Comparison of ENCODE assay signal across 34 cellular contexts in the genomic region with DNA sequence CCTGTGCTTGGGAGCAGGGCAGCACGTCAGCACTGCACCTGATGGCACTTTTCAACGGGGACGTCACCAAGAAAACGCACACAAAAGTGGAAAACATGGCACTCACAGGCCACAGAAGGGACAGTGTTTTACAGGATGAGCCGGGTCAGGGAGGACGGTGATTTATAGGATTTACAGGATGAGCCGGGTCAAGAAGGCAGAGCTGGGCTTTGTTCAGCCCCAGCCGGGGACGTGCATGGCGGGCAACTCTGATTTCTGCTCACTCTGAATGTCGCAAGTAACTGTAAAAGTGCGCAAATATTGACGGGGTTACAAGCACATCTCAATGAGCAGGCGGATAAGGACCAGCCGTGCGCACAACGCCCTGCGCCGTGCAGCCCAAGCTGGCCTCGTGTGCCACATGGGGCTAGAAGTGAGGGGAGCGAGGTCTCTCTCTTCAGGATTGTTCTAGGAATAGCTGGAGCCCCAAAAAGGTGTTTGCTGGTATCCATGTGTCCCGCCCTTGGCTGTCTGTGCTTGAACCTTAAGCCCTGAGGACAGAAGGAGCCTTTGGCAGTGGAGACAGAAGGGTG. TPM values are rescaled to one million over a fixed set of nuclear protein-coding genes. Genes with fewer than 3 reads are reported as not detected.
"Had no signal": no experiment of that assay in that cellular context is flagged by ENCODE, and none has a peak within 500 bp of the region (broad histone marks: within the 10 kb centered on the region; RNA-seq: fewer than 3 reads in every experiment).

No MANE protein-coding gene starts in this region.

- DNase-seq: activated CD4-positive, alpha-beta memory T cell treated with anti-CD3 and anti-CD28 coated beads for 36 hours; activated CD4-positive, alpha-beta T cell treated with anti-CD3 and anti-CD28 coated beads for 36 hours; activated CD4-positive, alpha-beta T cell treated with anti-CD3 and anti-CD28 coated beads, Interleukin-2, amount 10 ng/mL, durations not matched to agents 24 days and 14 days; activated CD4-positive, CD25-positive, alpha-beta regulatory T cell; activated CD4-positive, CD25-positive, alpha-beta regulatory T cell treated with anti-CD3 and anti-CD28 coated beads, Interleukin-2, amount 50 U/mL, for 72 hours; activated CD8-positive, alpha-beta memory T cell treated with anti-CD3 and anti-CD28 coated beads, Interleukin-2, amount 10 ng/mL, durations not matched to agents 7 days and 5 days; activated CD8-positive, alpha-beta memory T cell treated with anti-CD3 and anti-CD28 coated beads, Interleukin-2, amount 50 U/mL, for 4 hours; activated CD8-positive, alpha-beta T cell treated with anti-CD3 and anti-CD28 coated beads, Interleukin-2, amount 10 ng/mL, durations not matched to agents 7 days and 5 days; activated effector memory CD4-positive, alpha-beta T cell treated with Interleukin-2 at 50 U/mL for 16 hours; activated gamma-delta T cell treated with Interleukin-2 at 50 U/mL for 16 hours; activated naive CD4-positive, alpha-beta T cell treated with Interleukin-2 at 50 U/mL for 16 hours; activated naive CD8-positive, alpha-beta T cell treated with anti-CD3 and anti-CD28 coated beads, Interleukin-2, amount 10 ng/mL, durations not matched to agents 7 days and 5 days; activated T-cell treated with anti-CD3 and anti-CD28 coated beads, Interleukin-2, amount 50 U/mL, for 1 hour; central memory CD4-positive, alpha-beta T cell; cortex of kidney; dermis blood vessel endothelial cell; effector CD4-positive, alpha-beta T cell; effector memory CD8-positive, alpha-beta T cell; erythroblast; foreskin keratinocyte; heart right ventricle; T-helper 1 cell; T-helper 17 cell; T1000 had no signal

- FAIRE-seq: colon had no signal

- H3K36me3 ChIP-seq: ascending aorta, breast epithelium, cardiac muscle cell, esophagus muscularis mucosa, gastroesophageal sphincter, heart right ventricle had no signal

- H3K4me3 ChIP-seq: ascending aorta, breast epithelium, cardiac muscle cell, esophagus muscularis mucosa, gastroesophageal sphincter, heart right ventricle had no signal

- H3K4me3 Mint-ChIP-seq: activated CD4-positive, alpha-beta memory T cell treated with anti-CD3 and anti-CD28 coated beads for 36 hours; activated CD4-positive, alpha-beta T cell treated with anti-CD3 and anti-CD28 coated beads for 36 hours; activated CD4-positive, alpha-beta T cell treated with anti-CD3 and anti-CD28 coated beads, Interleukin-2, amount 10 ng/mL, durations not matched to agents 24 days and 14 days; activated CD8-positive, alpha-beta memory T cell treated with anti-CD3 and anti-CD28 coated beads, Interleukin-2, amount 10 ng/mL, durations not matched to agents 7 days and 5 days; activated CD8-positive, alpha-beta T cell treated with anti-CD3 and anti-CD28 coated beads, Interleukin-2, amount 10 ng/mL, durations not matched to agents 7 days and 5 days; activated naive CD8-positive, alpha-beta T cell treated with anti-CD3 and anti-CD28 coated beads, Interleukin-2, amount 10 ng/mL, durations not matched to agents 7 days and 5 days; activated T-helper 17 cell treated with anti-CD3 and anti-CD28 coated beads, Interleukin-2, amount 50 U/mL, for 72 hours; brain; effector memory CD8-positive, alpha-beta T cell; T-helper 17 cell; T-helper 2 cell treated with Interferon-gamma antibody and Interleukin-4, amounts not matched to agents 5 μg/mL and 100 μg/mL, for 36 hours had no signal

- H3K27me3 ChIP-seq: ascending aorta, cardiac muscle cell, foreskin keratinocyte had no signal

- H3K36me3 Mint-ChIP-seq: activated CD4-positive, alpha-beta memory T cell treated with anti-CD3 and anti-CD28 coated beads for 36 hours; activated CD8-positive, alpha-beta memory T cell treated with anti-CD3 and anti-CD28 coated beads, Interleukin-2, amount 10 ng/mL, durations not matched to agents 7 days and 5 days; activated naive CD8-positive, alpha-beta T cell treated with anti-CD3 and anti-CD28 coated beads, Interleukin-2, amount 10 ng/mL, durations not matched to agents 7 days and 5 days; brain had no signal

- H3K27ac ChIP-seq: ascending aorta, breast epithelium, cardiac muscle cell, esophagus muscularis mucosa, foreskin keratinocyte, gastroesophageal sphincter, heart right ventricle had no signal

- H3K4me1 Mint-ChIP-seq: activated CD4-positive, alpha-beta T cell treated with anti-CD3 and anti-CD28 coated beads for 36 hours; activated CD4-positive, alpha-beta T cell treated with anti-CD3 and anti-CD28 coated beads, Interleukin-2, amount 10 ng/mL, durations not matched to agents 24 days and 14 days; activated CD8-positive, alpha-beta memory T cell treated with anti-CD3 and anti-CD28 coated beads, Interleukin-2, amount 10 ng/mL, durations not matched to agents 7 days and 5 days; activated naive CD8-positive, alpha-beta T cell treated with anti-CD3 and anti-CD28 coated beads, Interleukin-2, amount 10 ng/mL, durations not matched to agents 7 days and 5 days; activated T-helper 17 cell treated with anti-CD3 and anti-CD28 coated beads, Interleukin-2, amount 50 U/mL, for 72 hours; brain; T-helper 17 cell had no signal

- H3K27ac Mint-ChIP-seq: activated CD4-positive, alpha-beta memory T cell treated with anti-CD3 and anti-CD28 coated beads for 36 hours; activated CD4-positive, alpha-beta T cell treated with anti-CD3 and anti-CD28 coated beads for 36 hours; activated CD4-positive, alpha-beta T cell treated with anti-CD3 and anti-CD28 coated beads, Interleukin-2, amount 10 ng/mL, durations not matched to agents 24 days and 14 days; activated CD8-positive, alpha-beta memory T cell treated with anti-CD3 and anti-CD28 coated beads, Interleukin-2, amount 10 ng/mL, durations not matched to agents 7 days and 5 days; activated CD8-positive, alpha-beta T cell treated with anti-CD3 and anti-CD28 coated beads, Interleukin-2, amount 10 ng/mL, durations not matched to agents 7 days and 5 days; activated naive CD4-positive, alpha-beta T cell treated with anti-CD3 and anti-CD28 coated beads, Interleukin-2, amount 50 U/mL, for 72 hours; activated naive CD8-positive, alpha-beta T cell treated with anti-CD3 and anti-CD28 coated beads, Interleukin-2, amount 10 ng/mL, durations not matched to agents 7 days and 5 days; activated T-helper 17 cell treated with anti-CD3 and anti-CD28 coated beads, Interleukin-2, amount 50 U/mL, for 72 hours; brain; effector memory CD8-positive, alpha-beta T cell; T-helper 17 cell; T-helper 2 cell treated with Interferon-gamma antibody and Interleukin-4, amounts not matched to agents 5 μg/mL and 100 μg/mL, for 36 hours had no signal

- H3K27me3 Mint-ChIP-seq: activated CD4-positive, alpha-beta T cell treated with anti-CD3 and anti-CD28 coated beads for 36 hours; activated CD4-positive, alpha-beta T cell treated with anti-CD3 and anti-CD28 coated beads, Interleukin-2, amount 10 ng/mL, durations not matched to agents 24 days and 14 days; activated CD8-positive, alpha-beta memory T cell treated with anti-CD3 and anti-CD28 coated beads, Interleukin-2, amount 10 ng/mL, durations not matched to agents 7 days and 5 days; activated T-helper 17 cell treated with anti-CD3 and anti-CD28 coated beads, Interleukin-2, amount 50 U/mL, for 72 hours; brain had no signal

- H3K9me3 Mint-ChIP-seq: activated CD4-positive, alpha-beta T cell treated with anti-CD3 and anti-CD28 coated beads, Interleukin-2, amount 10 ng/mL, durations not matched to agents 24 days and 14 days; activated T-helper 17 cell treated with anti-CD3 and anti-CD28 coated beads, Interleukin-2, amount 50 U/mL, for 72 hours; effector memory CD8-positive, alpha-beta T cell had no signal

- H3K4me1 ChIP-seq: ascending aorta, breast epithelium, foreskin keratinocyte, heart right ventricle had no signal

- H3K9me3 ChIP-seq: ascending aorta had no signal

RNA-seq across cellular contexts. Expression of a gene that starts 16.4 kb away (rescaled TPM):
- polyA plus RNA-seq: cardiac muscle cell, foreskin keratinocyte, heart right ventricle had no signal

RNA-seq across cellular contexts. Expression of a gene that starts 40.2 kb away (rescaled TPM):
- polyA plus RNA-seq: foreskin keratinocyte, heart right ventricle had no signal

RNA-seq across cellular contexts. Expression of a gene that starts 53.3 kb away (rescaled TPM):
- polyA plus RNA-seq: cardiac muscle cell, foreskin keratinocyte, heart right ventricle had no signal
